Comparison of ENCODE assay signal across 14 cellular contexts in the genomic region with DNA sequence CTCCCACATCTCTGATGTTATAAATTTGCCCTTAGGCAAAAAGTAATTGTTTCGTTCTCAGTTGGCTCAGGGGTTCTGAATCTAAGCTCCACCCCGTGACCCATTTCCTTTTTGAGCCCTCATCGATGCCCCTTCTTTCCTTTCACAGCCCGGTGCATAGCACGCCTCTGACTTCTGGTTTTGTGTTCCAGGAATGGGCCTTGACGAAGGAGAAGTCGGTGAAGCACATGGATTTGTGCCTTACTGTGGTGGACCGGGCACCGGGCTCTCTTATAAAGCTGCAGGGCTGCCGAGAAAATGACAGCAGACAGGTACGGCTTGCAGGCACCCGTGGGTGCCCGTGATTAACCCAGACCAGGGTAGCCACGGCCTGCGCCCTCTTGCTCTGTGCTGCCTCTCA.
A peak's percentile ranks its signal among the peaks of the same experiment; 100 is the strongest.
DNase-seq lines count a peak whose midpoint lies in the region; ATAC-seq and TF ChIP-seq lines count a peak whose summit lies in the region.
"Had no signal": no experiment of that assay in that cellular context is flagged by ENCODE, and none has a peak within 500 bp of the region (broad histone marks: within the 10 kb centered on the region; RNA-seq: fewer than 3 reads in every experiment).

No MANE protein-coding gene starts in this region.

- no peak overlapping the region for H2AFZ ChIP-seq in mesenchymal stem cell (ENCODE audit: low read depth, low read length)
- no peak overlapping the region for H2AFZ ChIP-seq in PC-3 (ENCODE audit: low read length)

- H3K4me3 Mint-ChIP-seq in CD14-positive monocyte: no peak overlapping the region
- peak overlapping the region; percentile 46 for H3K4me3 Mint-ChIP-seq in activated naive CD8-positive, alpha-beta T cell
- H3K4me3 Mint-ChIP-seq in naive thymus-derived CD8-positive, alpha-beta T cell: peak overlapping the region; percentile 33 to 82 (median 74)
- H3K4me3 Mint-ChIP-seq: type B pancreatic cell had no signal

- H3K23ac ChIP-seq in mesenchymal stem cell (ENCODE audit: low read length in 2 of 2): no peak overlapping the region

- H3K27me3 Mint-ChIP-seq in CD14-positive monocyte (ENCODE audit: low read depth in 3 of 3): peaks cover 0 to 1% (median 0%) of the 10 kb centered on the region in 3 donors
- H3K27me3 Mint-ChIP-seq in activated naive CD8-positive, alpha-beta T cell: no peaks in the 10 kb centered on the region
- no peaks in the 10 kb centered on the region for H3K27me3 Mint-ChIP-seq in naive thymus-derived CD8-positive, alpha-beta T cell
- H3K27me3 Mint-ChIP-seq: type B pancreatic cell had no signal

- intact Hi-C loops in CD14-positive monocyte (cut with micrococcal nuclease) (no loop called here), PC-3 (cut with micrococcal nuclease) (no loop called here)

- H2BK15ac ChIP-seq in mesenchymal stem cell (ENCODE audit: low read depth, poor library complexity, severe bottlenecking): no peak overlapping the region

- H4K8ac ChIP-seq in mesenchymal stem cell (ENCODE audit: low read length): no peak overlapping the region

- H3K27ac ChIP-seq in mesenchymal stem cell (ENCODE audit: low read length, poor library complexity, severe bottlenecking) (no peak overlapping the region), PC-3 (ENCODE audit: low read length) (no peak overlapping the region)

- 0 out of 2 replicates have a peak, but pooled peaks cover 5% of the 10 kb centered on the region for H4K20me1 ChIP-seq in PC-3 (ENCODE audit: low read length)

- ATAC-seq in naive thymus-derived CD8-positive, alpha-beta T cell: peak; percentile 41 to 52
- no peak for ATAC-seq in PC-3

- no peak overlapping the region for H3K4me2 ChIP-seq in mesenchymal stem cell (ENCODE audit: low read length, poor library complexity, severe bottlenecking)
- H3K4me2 ChIP-seq in PC-3 (ENCODE audit: low read length): no peak overlapping the region

- H3K27ac Mint-ChIP-seq in CD14-positive monocyte: peak overlapping the region in 5 of 7 donors; percentile 13 to 72 (median 65)
- H3K27ac Mint-ChIP-seq in activated naive CD8-positive, alpha-beta T cell: peak overlapping the region; percentile 35
- peak overlapping the region; percentile 53 to 92 (median 74) for H3K27ac Mint-ChIP-seq in naive thymus-derived CD8-positive, alpha-beta T cell
- H3K27ac Mint-ChIP-seq: type B pancreatic cell had no signal

- no peak overlapping the region for H2BK5ac ChIP-seq in mesenchymal stem cell (ENCODE audit: low read depth, low read length, poor library complexity, severe bottlenecking)

- H3K9me3 Mint-ChIP-seq in CD14-positive monocyte: no peaks in the 10 kb centered on the region
- H3K9me3 Mint-ChIP-seq in activated naive CD8-positive, alpha-beta T cell (ENCODE audit: low read depth): no peaks in the 10 kb centered on the region
- H3K9me3 Mint-ChIP-seq in naive thymus-derived CD8-positive, alpha-beta T cell: no peaks in the 10 kb centered on the region
- H3K9me3 Mint-ChIP-seq: type B pancreatic cell had no signal

- BruUV-seq in PC-3 (replicated peaks; lab: Mats Ljungman, UMichigan): no TSS peak

- no peak overlapping the region for H2BK12ac ChIP-seq in mesenchymal stem cell (ENCODE audit: low read length in 2 of 2)

- no peak for DNase-seq in CD14-positive monocyte (ENCODE audit: low spot score)
- DNase-seq in KBM-7: peak; percentile 78
- peak in 2 of 10 donors; percentile 23 to 39 for DNase-seq in naive thymus-derived CD8-positive, alpha-beta T cell
- no peak for DNase-seq in mesenchymal stem cell
- DNase-seq in kidney glomerular epithelial cell (lab: John Stamatoyannopoulos, UW): no peak
- DNase-seq in OCI-M2 (lab: John Stamatoyannopoulos, UW; ENCODE audit: unreplicated experiment): no peak
- DNase-seq in PC-3: no peak
- DNase-seq: C1 segment of cervical spinal cord, EL, erythroblast, NCI-H2029, NCI-H748 treated with DMSO at 0.1 percent for 48 hours had no signal

- no peak overlapping the region for H2AK5ac ChIP-seq in mesenchymal stem cell (ENCODE audit: low read length, severe bottlenecking)

- peaks cover 14% of the 10 kb centered on the region for H3K79me1 ChIP-seq in mesenchymal stem cell (replicated peaks; ENCODE audit: low read length, poor library complexity, severe bottlenecking)

- peaks cover 49 to 64% of the 10 kb centered on the region in 2 experiments for H3K36me3 ChIP-seq in mesenchymal stem cell (ENCODE audit: control insufficient read depth in 1 of 2, insufficient read depth in 2 of 2, low read depth in 1 of 2, low read length in 2 of 2)
- peaks cover 52% of the 10 kb centered on the region for H3K36me3 ChIP-seq in PC-3 (ENCODE audit: low read depth, low read length)

- TF ChIP-seq CTCF in CD14-positive monocyte (IDR thresholded peaks at IDR 0.05) (no peak), PC-3 (conservative IDR thresholded peaks at IDR 0.05; ENCODE audit: low read depth, low read length) (no peak)

- H2BK120ac ChIP-seq in mesenchymal stem cell (ENCODE audit: low read depth, low read length): no peak overlapping the region

- H3K9ac ChIP-seq in mesenchymal stem cell (ENCODE audit: low read length) (no peak overlapping the region), PC-3 (ENCODE audit: low read length) (no peak overlapping the region)

- H3K27me3 ChIP-seq in mesenchymal stem cell (ENCODE audit: control insufficient read depth in 1 of 2, insufficient read depth in 1 of 2, low read length in 2 of 2): no peaks in the 10 kb centered on the region
- H3K27me3 ChIP-seq in PC-3 (ENCODE audit: low read length): no peaks in the 10 kb centered on the region

- in situ Hi-C loops in KBM-7 (cut with MboI; ENCODE audit: low pct_unique_long_range_greater_than_20kb, low sequenced_read_pairs): no loop called here

- no peak overlapping the region for H3K4ac ChIP-seq in mesenchymal stem cell (ENCODE audit: low read depth in 1 of 2, low read length in 2 of 2)

- CTCF ChIA-PET in PC-3 (lab: Charles Lee): no interaction called here

- H4K91ac ChIP-seq in mesenchymal stem cell (ENCODE audit: low read length): no peak overlapping the region

- POLR2A ChIA-PET in naive thymus-derived CD8-positive, alpha-beta T cell (lab: Charles Lee): no interaction called here
- POLR2A ChIA-PET in PC-3 (lab: Charles Lee; ENCODE audit: unreplicated experiment): interaction anchor here (0.5 kb wide), 1 partner anchor 58 kb away, joined by 3 read pairs; no protein-coding TSS in a partner anchor

- H3K36me3 Mint-ChIP-seq in CD14-positive monocyte: peaks cover 54 to 71% of the 10 kb centered on the region in 2 donors
- H3K36me3 Mint-ChIP-seq in activated naive CD8-positive, alpha-beta T cell: peaks cover 2% of the 10 kb centered on the region
- H3K36me3 Mint-ChIP-seq in naive thymus-derived CD8-positive, alpha-beta T cell: peaks cover 0 to 15% (median 2%) of the 10 kb centered on the region in 3 donors

- peaks cover 10% of the 10 kb centered on the region for H3K4me1 Mint-ChIP-seq in CD14-positive monocyte
- peaks cover 63% of the 10 kb centered on the region for H3K4me1 Mint-ChIP-seq in activated naive CD8-positive, alpha-beta T cell (ENCODE audit: low read depth)
- H3K4me1 Mint-ChIP-seq in naive thymus-derived CD8-positive, alpha-beta T cell: peaks cover 39 to 74% (median 69%) of the 10 kb centered on the region in 4 donors

- no peak overlapping the region for H3K4me3 ChIP-seq in mesenchymal stem cell (ENCODE audit: insufficient read depth in 1 of 2, low read depth in 1 of 2, low read length in 2 of 2)
- H3K4me3 ChIP-seq in PC-3 (ENCODE audit: low read length): no peak overlapping the region

- H3K79me2 ChIP-seq in PC-3 (ENCODE audit: low read length): no peaks in the 10 kb centered on the region

- H3K18ac ChIP-seq in mesenchymal stem cell (ENCODE audit: low read depth in 1 of 2, low read length in 2 of 2): no peak overlapping the region

- no peak overlapping the region for H3K14ac ChIP-seq in mesenchymal stem cell (ENCODE audit: low read length in 2 of 2)

- H3F3A ChIP-seq in PC-3 (ENCODE audit: low read length, unreplicated experiment): peaks cover 9% of the 10 kb centered on the region

- no peaks in the 10 kb centered on the region for H3K9me2 ChIP-seq in PC-3 (replicated peaks; ENCODE audit: low read length)

- H3K9me3 ChIP-seq in mesenchymal stem cell (ENCODE audit: control insufficient read depth, low read length) (no peaks in the 10 kb centered on the region), PC-3 (ENCODE audit: low read length) (no peaks in the 10 kb centered on the region)

- 96% methylated on average over 15 of the region's 15 CpGs for WGBS in mesenchymal stem cell

- H3K4me1 ChIP-seq in mesenchymal stem cell (ENCODE audit: control insufficient read depth, insufficient read depth, low read depth, low read length): no peaks in the 10 kb centered on the region
- H3K4me1 ChIP-seq in PC-3 (ENCODE audit: insufficient read depth, low read length): no peaks in the 10 kb centered on the region

Comparison
In these comparisons a context has a peak if more than half of its experiments do, and no peak if none do; other contexts are left out.
1. H3K4me3 Mint-ChIP-seq: peak in activated naive CD8-positive, alpha-beta T cell (single experiment) and naive thymus-derived CD8-positive, alpha-beta T cell (10 of 10); none in CD14-positive monocyte (0 of 2).
2. Peak in every context shown above with its lines, with median percentiles within 50 percentile points of each other: H3K27ac Mint-ChIP-seq.